ENCODE assay signal across 10 cellular contexts in genomic region chr7:130961128-130961601, GRCh38.
DNase-seq lines count a peak whose midpoint lies in the region; ATAC-seq and TF ChIP-seq lines count a peak whose summit lies in the region.
"Had no signal": no experiment of that assay in that cellular context is flagged by ENCODE, and none has a peak within 500 bp of the region (broad histone marks: within the 10 kb centered on the region; RNA-seq: fewer than 3 reads in every experiment).

No MANE protein-coding gene starts in this region.

- peaks cover 5 to 41% of the 10 kb centered on the region in 2 donors for H3K36me3 Mint-ChIP-seq in activated naive CD4-positive, alpha-beta T cell treated with anti-CD3 and anti-CD28 coated beads, Interleukin-2, amount 50 U/mL, for 72 hours
- H3K36me3 Mint-ChIP-seq in naive thymus-derived CD4-positive, alpha-beta T cell = peaks cover 4 to 29% (median 5%) of the 10 kb centered on the region in 5 donors

- POLR2A ChIA-PET in naive thymus-derived CD4-positive, alpha-beta T cell (lab: Charles Lee) = interaction anchor here (0.6 to 1.5 kb wide), 6 partner anchors 10 to 148 kb away, joined by 3 to 7 read pairs (median 3); no protein-coding TSS in a partner anchor

- H3K27me3 Mint-ChIP-seq in naive thymus-derived CD4-positive, alpha-beta T cell = no peaks in the 10 kb centered on the region

- ATAC-seq in HG03064 (IDR thresholded peaks at IDR 0.05; ENCODE audit: low read depth, unreplicated experiment) = peak; percentile 65
- peak; percentile 85 for ATAC-seq in activated naive CD4-positive, alpha-beta T cell treated with anti-CD3 and anti-CD28 coated beads, Interleukin-2, amount 50 U/mL, for 72 hours
- peak; percentile 87 for ATAC-seq in naive thymus-derived CD4-positive, alpha-beta T cell

- CTCF ChIA-PET in naive thymus-derived CD4-positive, alpha-beta T cell (lab: Charles Lee) = interaction anchor here (0.7 to 1.0 kb wide), 3 partner anchors 13 to 68 kb away, joined by 3 read pairs; no protein-coding TSS in a partner anchor

- H3K9me3 ChIP-seq in naive thymus-derived CD4-positive, alpha-beta T cell (ENCODE audit: control insufficient read depth in 2 of 3, low read length in 3 of 3) = no peaks in the 10 kb centered on the region

- peak; percentile 87 for TF ChIP-seq POLR2A in Raji (IDR thresholded peaks at IDR 0.05; ENCODE audit: insufficient read depth, low read depth, low read length)

- peaks cover 53 to 76% (median 69%) of the 10 kb centered on the region in 7 donors for H3K4me1 Mint-ChIP-seq in naive thymus-derived CD4-positive, alpha-beta T cell

- DNase-seq in DMS 273 (lab: John Stamatoyannopoulos, UW; ENCODE audit: unreplicated experiment) = peak; percentile 25
- DNase-seq in DMS 273 treated with DMSO at 0.1 percent for 48 hours (lab: John Stamatoyannopoulos, UW) = no peak
- DNase-seq in activated naive CD4-positive, alpha-beta T cell treated with anti-CD3 and anti-CD28 coated beads, Interleukin-2, amount 50 U/mL, for 72 hours (ENCODE audit: low spot score in 2 of 2) = peak; percentile 79 to 85
- DNase-seq in naive thymus-derived CD4-positive, alpha-beta T cell = peak; percentile 37 to 88 (median 79)
- DNase-seq in NCI-H82 treated with DMSO at 0.1 percent for 48 hours (lab: John Stamatoyannopoulos, UW; ENCODE audit: unreplicated experiment) = no peak
- no peak for DNase-seq in cerebellar nuclear complex (lab: John Stamatoyannopoulos, UW)

- intact Hi-C loops in naive thymus-derived CD4-positive, alpha-beta T cell (cut with micrococcal nuclease) = loop anchor here (1.0 to 5.0 kb wide), 19 partner anchors 9 to 1009 kb away; partner anchors contain the start of genes KLHDC10 (in 1 of the 2), MKLN1 (in 1 of the 2) and UBE2H (in 1 of the 2)

- no peaks in the 10 kb centered on the region for H3K27me3 ChIP-seq in naive thymus-derived CD4-positive, alpha-beta T cell (ENCODE audit: control insufficient read depth in 2 of 2, insufficient read depth in 2 of 2, low read length in 2 of 2)

- H3K27ac ChIP-seq in naive thymus-derived CD4-positive, alpha-beta T cell (ENCODE audit: low read depth, low read length) = peak overlapping the region; percentile 80
- H3K27ac ChIP-seq: 22Rv1, parathyroid adenoma had no signal

- H3K27ac Mint-ChIP-seq in activated naive CD4-positive, alpha-beta T cell treated with anti-CD3 and anti-CD28 coated beads, Interleukin-2, amount 50 U/mL, for 72 hours = peak overlapping the region in 1 of 2 donors; percentile 100
- peak overlapping the region in 8 of 9 donors; percentile 94 to 100 (median 97) for H3K27ac Mint-ChIP-seq in naive thymus-derived CD4-positive, alpha-beta T cell

- H3K9me3 Mint-ChIP-seq in activated naive CD4-positive, alpha-beta T cell treated with anti-CD3 and anti-CD28 coated beads, Interleukin-2, amount 50 U/mL, for 72 hours = no peaks in the 10 kb centered on the region
- H3K9me3 Mint-ChIP-seq in naive thymus-derived CD4-positive, alpha-beta T cell = peaks cover 0 to 4% (median 0%) of the 10 kb centered on the region in 11 donors

- peaks cover 0 to 2% (median 0%) of the 10 kb centered on the region in 3 experiments for H3K36me3 ChIP-seq in naive thymus-derived CD4-positive, alpha-beta T cell (ENCODE audit: control insufficient read depth in 2 of 3, insufficient read depth in 3 of 3, low read length in 3 of 3)

- peak overlapping the region; percentile 87 to 98 (median 90) for H3K4me3 Mint-ChIP-seq in naive thymus-derived CD4-positive, alpha-beta T cell

- peaks cover 50 to 60% of the 10 kb centered on the region in 2 donors for H3K4me1 ChIP-seq in naive thymus-derived CD4-positive, alpha-beta T cell (ENCODE audit: control insufficient read depth in 2 of 2, insufficient read depth in 2 of 2, low read length in 2 of 2)
- H3K4me1 ChIP-seq: parathyroid adenoma had no signal

- H3K4me3 ChIP-seq in naive thymus-derived CD4-positive, alpha-beta T cell (ENCODE audit: low read length) = peak overlapping the region; percentile 65

Comparison
In these comparisons a context has a peak if more than half of its experiments do, and no peak if none do; other contexts are left out.
1. DNase-seq: peak in DMS 273 (single experiment), activated naive CD4-positive, alpha-beta T cell treated with anti-CD3 and anti-CD28 coated beads, Interleukin-2, amount 50 U/mL, for 72 hours (2 of 2) and naive thymus-derived CD4-positive, alpha-beta T cell (9 of 9); none in DMS 273 treated with DMSO at 0.1 percent for 48 hours (single experiment), NCI-H82 treated with DMSO at 0.1 percent for 48 hours (single experiment) and cerebellar nuclear complex (0 of 2).
2. Peak in every context shown above with its lines, with median percentiles within 50 percentile points of each other: ATAC-seq.